Comparison of ENCODE assay signal across 8 cellular contexts in genomic region chr10:85612378-85612775, GRCh38.
DNase-seq lines count a peak whose midpoint lies in the region; ATAC-seq, FAIRE-seq and TF ChIP-seq lines count a peak whose summit lies in the region.

No MANE protein-coding gene starts in this region.

- no peaks in the 10 kb centered on the region for H3K79me2 ChIP-seq in HepG2 (ENCODE audit: insufficient read depth, low read length)

- FAIRE-seq in HepG2 (lab: Jason Lieb, UNC), result no peak

- no peak for TF ChIP-seq EP300 in HepG2 (IDR thresholded peaks at IDR 0.05; ENCODE audit: low read depth in 2 of 2, low read length in 2 of 2)
- TF ChIP-seq EP300 in HepG2 (CRISPR knock-in tag; IDR thresholded peaks at IDR 0.05; ENCODE audit: borderline replicate concordance), result no peak

- no TSS peak for BruUV-seq in HepG2 (replicated peaks; lab: Mats Ljungman, UMichigan)

- DNase-seq in CD1c-positive myeloid dendritic cell (ENCODE audit: extremely low spot score), result peak; percentile 2
- DNase-seq in activated T-helper 1 cell treated with anti-CD3 and anti-CD28 coated beads, Interleukin-12 subunit alpha, Interleukin-12 subunit beta, Interleukin-2, Interleukin-4 antibody, amounts not matched to agents 30 ng/mL and 10 ng/mL and 1 ng/mL, durations not matched to agents 14 hours and 24 hours and 36 hours (ENCODE audit: low spot score), result peak; percentile 52
- no peak for DNase-seq in HepG2 (ENCODE audit: low spot score)
- DNase-seq in NCI-H1694 (lab: John Stamatoyannopoulos, UW), result no peak
- DNase-seq in Right ventricle myocardium inferior (ENCODE audit: missing footprints), result no peak
- DNase-seq in SHP77 (lab: John Stamatoyannopoulos, UW), result no peak

- TF ChIP-seq CTCF in HepG2 (CRISPR knock-in tag; IDR thresholded peaks at IDR 0.05), result no peak

- no peak overlapping the region for H3K9ac ChIP-seq in HepG2 (ENCODE audit: insufficient read depth, low read depth, low read length)

- no peak overlapping the region for H3K4me3 ChIP-seq in HepG2 (replicated peaks in 1 of 3; ENCODE audit: insufficient read depth in 1 of 3, low read depth in 2 of 3, low read length in 3 of 3)

- TF ChIP-seq RAD21 in HepG2 (CRISPR knock-in tag; IDR thresholded peaks at IDR 0.05), result no peak

- H3K27ac ChIP-seq in HepG2 (ENCODE audit: extremely low read length, insufficient read depth, low read length), result no peak overlapping the region

- H3K4me2 ChIP-seq in HepG2 (ENCODE audit: low read depth, low read length), result no peak overlapping the region

- in situ Hi-C loops in HepG2 (cut with HindIII; ENCODE audit: extremely low pct_ligation_motif_present, low pct_unique_long_range_greater_than_20kb), result no loop called here

- ATAC-seq in GM21360 (IDR thresholded peaks at IDR 0.05; ENCODE audit: unreplicated experiment) (peak; percentile 91), HG03460 (IDR thresholded peaks at IDR 0.05; ENCODE audit: unreplicated experiment) (peak; percentile 87), HepG2 (no peak), Right ventricle myocardium inferior (no peak)

- peaks cover 36% of the 10 kb centered on the region for H3K4me1 Mint-ChIP-seq in activated T-helper 1 cell treated with anti-CD3 and anti-CD28 coated beads, Interleukin-12 subunit alpha, Interleukin-12 subunit beta, Interleukin-2, Interleukin-4 antibody, amounts not matched to agents 30 ng/mL and 10 ng/mL and 1 ng/mL, durations not matched to agents 14 hours and 24 hours and 36 hours (ENCODE audit: low read depth)

- H3K27me3 ChIP-seq in HepG2 (ENCODE audit: control insufficient read depth in 1 of 2, insufficient read depth in 2 of 2, low read length in 2 of 2), result no peaks in the 10 kb centered on the region

- H2AFZ ChIP-seq in HepG2 (ENCODE audit: low read length), result no peak overlapping the region

- H3K27me3 Mint-ChIP-seq in activated T-helper 1 cell treated with anti-CD3 and anti-CD28 coated beads, Interleukin-12 subunit alpha, Interleukin-12 subunit beta, Interleukin-2, Interleukin-4 antibody, amounts not matched to agents 30 ng/mL and 10 ng/mL and 1 ng/mL, durations not matched to agents 14 hours and 24 hours and 36 hours (ENCODE audit: insufficient read depth), result peaks cover 27% of the 10 kb centered on the region

- no peaks in the 10 kb centered on the region for H3K9me3 ChIP-seq in HepG2 (ENCODE audit: low read length)

- CTCF ChIA-PET in HepG2 (lab: Yijun Ruan, JAX; ENCODE audit: low intra/inter-chr PET ratio, low total read pairs), result no interaction called here

- H4K20me1 ChIP-seq in HepG2 (ENCODE audit: insufficient read depth, low read length), result no peaks in the 10 kb centered on the region

- 0% methylated on average over 3 of the region's 3 CpGs for WGBS in HepG2 (ENCODE audit: low lambda C conversion rate)

- peak overlapping the region; percentile 15 for H3K27ac Mint-ChIP-seq in activated T-helper 1 cell treated with anti-CD3 and anti-CD28 coated beads, Interleukin-12 subunit alpha, Interleukin-12 subunit beta, Interleukin-2, Interleukin-4 antibody, amounts not matched to agents 30 ng/mL and 10 ng/mL and 1 ng/mL, durations not matched to agents 14 hours and 24 hours and 36 hours

- peak overlapping the region; percentile 53 for H3K4me3 Mint-ChIP-seq in activated T-helper 1 cell treated with anti-CD3 and anti-CD28 coated beads, Interleukin-12 subunit alpha, Interleukin-12 subunit beta, Interleukin-2, Interleukin-4 antibody, amounts not matched to agents 30 ng/mL and 10 ng/mL and 1 ng/mL, durations not matched to agents 14 hours and 24 hours and 36 hours

- H3K36me3 ChIP-seq in HepG2 (replicated peaks in 1 of 2; ENCODE audit: control insufficient read depth in 1 of 2, insufficient read depth in 2 of 2, low read length in 2 of 2), result no peaks in the 10 kb centered on the region

- intact Hi-C loops in activated T-helper 1 cell treated with anti-CD3 and anti-CD28 coated beads, Interleukin-12 subunit alpha, Interleukin-12 subunit beta, Interleukin-2, Interleukin-4 antibody, amounts not matched to agents 30 ng/mL and 10 ng/mL and 1 ng/mL, durations not matched to agents 14 hours and 24 hours and 36 hours (cut with micrococcal nuclease), result no loop called here
- intact Hi-C loops in HepG2 (cut with micrococcal nuclease; ENCODE audit: unreplicated experiment), result no loop called here
- intact Hi-C loops in Right ventricle myocardium inferior (cut with DNase I), result no loop called here

- no peak for TF ChIP-seq POLR2A in HepG2 (IDR thresholded peaks at IDR 0.05; ENCODE audit: insufficient read depth in 1 of 2, low read depth in 2 of 2, low read length in 2 of 2)

- no peaks in the 10 kb centered on the region for H3K9me3 Mint-ChIP-seq in activated T-helper 1 cell treated with anti-CD3 and anti-CD28 coated beads, Interleukin-12 subunit alpha, Interleukin-12 subunit beta, Interleukin-2, Interleukin-4 antibody, amounts not matched to agents 30 ng/mL and 10 ng/mL and 1 ng/mL, durations not matched to agents 14 hours and 24 hours and 36 hours

- no peaks in the 10 kb centered on the region for H3K36me3 Mint-ChIP-seq in activated T-helper 1 cell treated with anti-CD3 and anti-CD28 coated beads, Interleukin-12 subunit alpha, Interleukin-12 subunit beta, Interleukin-2, Interleukin-4 antibody, amounts not matched to agents 30 ng/mL and 10 ng/mL and 1 ng/mL, durations not matched to agents 14 hours and 24 hours and 36 hours (ENCODE audit: low read depth)

- no peaks in the 10 kb centered on the region for H3K4me1 ChIP-seq in HepG2 (ENCODE audit: insufficient read depth, low read length)

- POLR2A ChIA-PET in HepG2 (lab: Yijun Ruan, JAX), result no interaction called here

TF ChIP-seq in HepG2, 621 proteins besides CTCF, POLR2A, EP300 and RAD21:
- TF ChIP-seq ZNF580 (CRISPR knock-in tag; IDR thresholded peaks at IDR 0.05; ENCODE audit: borderline replicate concordance, low read depth), result no peak
- no peak for TF ChIP-seq DBP (CRISPR knock-in tag; IDR thresholded peaks at IDR 0.05; ENCODE audit: not compliant biosample characterization)
- no peak for TF ChIP-seq GRHL1 (CRISPR knock-in tag; conservative IDR thresholded peaks at IDR 0.05)
- no peak for TF ChIP-seq JARID2 (CRISPR knock-in tag; IDR thresholded peaks at IDR 0.05; ENCODE audit: insufficient replicate concordance)
- TF ChIP-seq FOXM1 (CRISPR knock-in tag; IDR thresholded peaks at IDR 0.05), result no peak
- no peak for TF ChIP-seq ZNF660 (CRISPR knock-in tag; IDR thresholded peaks at IDR 0.05; ENCODE audit: borderline replicate concordance, low read depth)
- TF ChIP-seq TBL1XR1 (IDR thresholded peaks at IDR 0.05; ENCODE audit: borderline replicate concordance, low read length, partially characterized antibody), result no peak
- no peak for TF ChIP-seq ZNF430 (CRISPR knock-in tag; IDR thresholded peaks at IDR 0.05)

Comparison
In these comparisons a context has a peak if more than half of its experiments do, and no peak if none do; other contexts are left out.
1. DNase-seq: peak in CD1c-positive myeloid dendritic cell (single experiment) and activated T-helper 1 cell treated with anti-CD3 and anti-CD28 coated beads, Interleukin-12 subunit alpha, Interleukin-12 subunit beta, Interleukin-2, Interleukin-4 antibody, amounts not matched to agents 30 ng/mL and 10 ng/mL and 1 ng/mL, durations not matched to agents 14 hours and 24 hours and 36 hours (single experiment); none in HepG2 (single experiment), NCI-H1694 (single experiment), Right ventricle myocardium inferior (single experiment) and SHP77 (0 of 2).
2. ATAC-seq: peak in GM21360 (single experiment) and HG03460 (single experiment); none in HepG2 (single experiment) and Right ventricle myocardium inferior (single experiment).